Comparison of ENCODE assay signal across 15 cellular contexts in genomic region chr21:45057886-45058285, GRCh38. TPM values are rescaled to one million over a fixed set of nuclear protein-coding genes. Genes with fewer than 3 reads are reported as not detected.
DNase-seq lines count a peak whose midpoint lies in the region; ATAC-seq and TF ChIP-seq lines count a peak whose summit lies in the region.
"Had no signal": no experiment of that assay in that cellular context is flagged by ENCODE, and none has a peak within 500 bp of the region (broad histone marks: within the 10 kb centered on the region; RNA-seq: fewer than 3 reads in every experiment).

No MANE protein-coding gene starts in this region.

- H3K4me1 Mint-ChIP-seq in chondrocyte (ENCODE audit: low read depth), result peaks cover 31% of the 10 kb centered on the region
- peaks cover 25% of the 10 kb centered on the region for H3K4me1 Mint-ChIP-seq in type B pancreatic cell (ENCODE audit: unreplicated experiment)

- no peak for ATAC-seq in HG03025 (IDR thresholded peaks at IDR 0.05; ENCODE audit: low FRiP score, unreplicated experiment)
- no peak for ATAC-seq in GM21619 (IDR thresholded peaks at IDR 0.05; ENCODE audit: unreplicated experiment)
- ATAC-seq: GM23338, HCT116 had no signal

- H3K9me3 Mint-ChIP-seq in chondrocyte (ENCODE audit: low read depth), result peaks cover 2% of the 10 kb centered on the region
- H3K9me3 Mint-ChIP-seq in type B pancreatic cell, result no peaks in the 10 kb centered on the region
- H3K9me3 Mint-ChIP-seq: GM23338, H9 had no signal

- no peaks in the 10 kb centered on the region for H3K27me3 Mint-ChIP-seq in chondrocyte (ENCODE audit: low read depth)
- H3K27me3 Mint-ChIP-seq in type B pancreatic cell, result peaks cover 5% of the 10 kb centered on the region

- H3K4me3 Mint-ChIP-seq in chondrocyte (ENCODE audit: unreplicated experiment) (no peak overlapping the region), type B pancreatic cell (no peak overlapping the region)
- H3K4me3 Mint-ChIP-seq: CD4-positive, alpha-beta memory T cell; GM23338; H9 had no signal

- TF ChIP-seq CTCF in chondrocyte (IDR thresholded peaks at IDR 0.05), result no peak
- no peak for TF ChIP-seq CTCF in type B pancreatic cell (conservative IDR thresholded peaks at IDR 0.05)

- H3K27ac Mint-ChIP-seq in chondrocyte (ENCODE audit: unreplicated experiment) (no peak overlapping the region), type B pancreatic cell (peak overlapping the region; percentile 17)
- H3K27ac Mint-ChIP-seq: CD4-positive, alpha-beta memory T cell; GM23338; H9 had no signal

- DNase-seq in chondrocyte (ENCODE audit: low spot score) (peak; percentile 69), mesenteric fat pad (ENCODE audit: low spot score) (peak; percentile 71), type B pancreatic cell (ENCODE audit: extremely low spot score, unreplicated experiment) (no peak), DMS114 treated with DMSO at 0.1 percent for 48 hours (lab: John Stamatoyannopoulos, UW; ENCODE audit: unreplicated experiment) (no peak)
- DNase-seq: C1 segment of cervical spinal cord; Calu3; CD4-positive, alpha-beta memory T cell; COR-L47; DMS153; DND-41 had no signal

- H3K36me3 Mint-ChIP-seq in chondrocyte (ENCODE audit: low read depth), result peaks cover 2% of the 10 kb centered on the region
- no peaks in the 10 kb centered on the region for H3K36me3 Mint-ChIP-seq in type B pancreatic cell
- H3K36me3 Mint-ChIP-seq: CD4-positive, alpha-beta memory T cell had no signal

RNA-seq across cellular contexts. Expression of gene ADARB1, which starts 16.5 kb away (rescaled TPM):
- total RNA-seq in chondrocyte, result 53.8 to 92.8 TPM (median 89.5 TPM) in 3 replicates
- total RNA-seq in mesenteric fat pad, result 39.6 TPM
- 20.7 and 20.9 TPM in 2 replicates for total RNA-seq in type B pancreatic cell (ENCODE audit: low replicate concordance)

Comparison
In these comparisons a context has a peak if more than half of its experiments do, and no peak if none do; other contexts are left out.
1. DNase-seq: peak in chondrocyte (single experiment) and mesenteric fat pad (single experiment); none in type B pancreatic cell (single experiment) and DMS114 treated with DMSO at 0.1 percent for 48 hours (single experiment).